Comparison of ENCODE assay signal across 8 cellular contexts in the genomic region with DNA sequence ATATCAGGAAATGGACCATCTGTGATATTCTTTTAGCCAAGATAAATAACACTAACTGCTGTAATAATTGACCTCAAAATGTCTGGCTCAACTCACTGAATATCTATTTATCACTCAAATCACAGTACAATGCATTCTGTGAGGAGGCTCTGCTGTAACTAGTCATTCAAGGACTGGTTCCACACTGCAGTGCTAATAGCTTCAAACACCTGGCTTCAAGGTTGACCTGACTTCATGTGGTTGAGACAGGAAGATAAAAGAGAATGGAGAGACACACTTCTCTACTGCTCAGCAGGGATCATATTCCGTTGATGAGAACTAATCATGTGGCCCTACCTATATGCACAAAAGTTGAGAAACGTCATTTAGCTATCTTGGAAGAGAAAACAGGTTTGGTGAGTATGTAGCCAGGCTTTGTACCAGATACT. TPM values are rescaled to one million over a fixed set of nuclear protein-coding genes. Genes with fewer than 3 reads are reported as not detected.
A peak's percentile ranks its signal among the peaks of the same experiment; 100 is the strongest.
DNase-seq lines count a peak whose midpoint lies in the region; ATAC-seq and TF ChIP-seq lines count a peak whose summit lies in the region.

No MANE protein-coding gene starts in this region.

- no peaks in the 10 kb centered on the region for H3K9me3 Mint-ChIP-seq in memory B cell
- no peaks in the 10 kb centered on the region for H3K9me3 Mint-ChIP-seq in stimulated activated naive CD8-positive, alpha-beta T cell treated with anti-CD3 and anti-CD28 coated beads, Interleukin-15, amount 100 ng/mL, for 72 hours

- no peak for TF ChIP-seq CTCF in GM12865 (IDR thresholded peaks at IDR 0.05; ENCODE audit: insufficient read depth, low read depth, low read length, missing control alignments)

- ATAC-seq in HG02642 (IDR thresholded peaks at IDR 0.05; ENCODE audit: poor library complexity, unreplicated experiment) (peak; percentile 40), memory B cell (ENCODE audit: low read depth) (peak; percentile 37)
- ATAC-seq in stimulated activated naive CD8-positive, alpha-beta T cell treated with anti-CD3 and anti-CD28 coated beads, Interleukin-15, amount 100 ng/mL, for 72 hours, result no peak

- no peak overlapping the region for H3K27ac Mint-ChIP-seq in memory B cell
- H3K27ac Mint-ChIP-seq in stimulated activated naive CD8-positive, alpha-beta T cell treated with anti-CD3 and anti-CD28 coated beads, Interleukin-15, amount 100 ng/mL, for 72 hours, result no peak overlapping the region

- no peaks in the 10 kb centered on the region for H3K36me3 Mint-ChIP-seq in memory B cell

- H3K4me3 Mint-ChIP-seq in memory B cell, result no peak overlapping the region
- H3K4me3 Mint-ChIP-seq in stimulated activated naive CD8-positive, alpha-beta T cell treated with anti-CD3 and anti-CD28 coated beads, Interleukin-15, amount 100 ng/mL, for 72 hours, result no peak overlapping the region

- peak; percentile 74 for DNase-seq in GM12865 (ENCODE audit: low read depth)
- peak; percentile 73 for DNase-seq in NCI-H510A (lab: John Stamatoyannopoulos, UW)
- no peak for DNase-seq in memory B cell (ENCODE audit: low spot score in 2 of 2)
- DNase-seq in OCI-M2 (lab: John Stamatoyannopoulos, UW; ENCODE audit: unreplicated experiment), result no peak
- no peak for DNase-seq in NK-92 (lab: John Stamatoyannopoulos, UW; ENCODE audit: unreplicated experiment)
- DNase-seq in G401 (ENCODE audit: low spot score), result no peak
- DNase-seq in stimulated activated naive CD8-positive, alpha-beta T cell treated with anti-CD3 and anti-CD28 coated beads, Interleukin-15, amount 100 ng/mL, for 72 hours, result no peak

- peaks cover 20% of the 10 kb centered on the region for H3K4me1 Mint-ChIP-seq in memory B cell
- peaks cover 34% of the 10 kb centered on the region for H3K4me1 Mint-ChIP-seq in stimulated activated naive CD8-positive, alpha-beta T cell treated with anti-CD3 and anti-CD28 coated beads, Interleukin-15, amount 100 ng/mL, for 72 hours

- H3K27me3 Mint-ChIP-seq in memory B cell, result no peaks in the 10 kb centered on the region
- H3K27me3 Mint-ChIP-seq in stimulated activated naive CD8-positive, alpha-beta T cell treated with anti-CD3 and anti-CD28 coated beads, Interleukin-15, amount 100 ng/mL, for 72 hours, result peaks cover 50% of the 10 kb centered on the region

- in situ Hi-C loops in G401 (cut with HindIII; ENCODE audit: low sequenced_read_pairs), result no loop called here

- H3K4me3 ChIP-seq in GM12865 (ENCODE audit: low read depth, low read length), result no peak overlapping the region

RNA-seq across cellular contexts. Expression of a gene that starts 3.4 kb away (rescaled TPM):
- total RNA-seq in G401 (2014; rRNA removed; shearing (Covaris generic)), result 0.54 and 2.6 TPM in 2 replicates

RNA-seq across cellular contexts. Expression of a gene that starts 45.0 kb away (rescaled TPM):
- total RNA-seq in G401 (2014; rRNA removed; shearing (Covaris generic)), result not detected in 2 replicates

Comparison
In these comparisons a context has a peak if more than half of its experiments do, and no peak if none do; other contexts are left out.
1. DNase-seq: peak in GM12865 (single experiment) and NCI-H510A (single experiment); none in memory B cell (0 of 2), OCI-M2 (single experiment), NK-92 (single experiment), G401 (single experiment) and stimulated activated naive CD8-positive, alpha-beta T cell treated with anti-CD3 and anti-CD28 coated beads, Interleukin-15, amount 100 ng/mL, for 72 hours (0 of 2).